Comparison of ENCODE assay signal across 11 cellular contexts in genomic region chr5:132525299-132525724, GRCh38. TPM values are rescaled to one million over a fixed set of nuclear protein-coding genes. Genes with fewer than 3 reads are reported as not detected.
DNase-seq lines count a peak whose midpoint lies in the region; ATAC-seq and TF ChIP-seq lines count a peak whose summit lies in the region.
"Had no signal": no experiment of that assay in that cellular context is flagged by ENCODE, and none has a peak within 500 bp of the region (broad histone marks: within the 10 kb centered on the region; RNA-seq: fewer than 3 reads in every experiment).

No MANE protein-coding gene starts in this region.

- DNase-seq in activated CD4-positive, alpha-beta T cell treated with anti-CD3 and anti-CD28 coated beads, Interleukin-2, amount 10 ng/mL, durations not matched to agents 24 days and 14 days, result peak; percentile 63
- DNase-seq in activated CD4-positive, alpha-beta T cell treated with anti-CD3 and anti-CD28 coated beads, Interleukin-2, amount 10 ng/mL, durations not matched to agents 7 days and 5 days, result no peak
- DNase-seq in iris pigment epithelial cell (ENCODE audit: low read depth) (peak; percentile 17), adrenal gland (no peak), NCI-H187 treated with DMSO at 0.1 percent for 48 hours (lab: John Stamatoyannopoulos, UW) (no peak), NCI-H1105 (lab: John Stamatoyannopoulos, UW) (no peak)
- DNase-seq: body of pancreas, NCI-H2107 had no signal

- no peaks in the 10 kb centered on the region for H3K9me3 ChIP-seq in adrenal gland (replicated peaks in 1 of 3)
- H3K9me3 ChIP-seq: body of pancreas had no signal

- POLR2A ChIA-PET in activated CD4-positive, alpha-beta T cell treated with anti-CD3 and anti-CD28 coated beads, Interleukin-2, amount 10 ng/mL, durations not matched to agents 7 days and 5 days (lab: Charles Lee), result no interaction called here

- H3K9me3 Mint-ChIP-seq in activated CD4-positive, alpha-beta T cell treated with anti-CD3 and anti-CD28 coated beads, Interleukin-2, amount 10 ng/mL, durations not matched to agents 24 days and 14 days, result peaks cover 4% of the 10 kb centered on the region
- H3K9me3 Mint-ChIP-seq in activated CD4-positive, alpha-beta T cell treated with anti-CD3 and anti-CD28 coated beads, Interleukin-2, amount 10 ng/mL, durations not matched to agents 7 days and 5 days, result peaks cover 4% of the 10 kb centered on the region

- no peaks in the 10 kb centered on the region for H3K36me3 ChIP-seq in adrenal gland (replicated peaks in 1 of 2)

- H3K27ac ChIP-seq in adrenal gland, result no peak overlapping the region
- H3K27ac ChIP-seq: body of pancreas had no signal

- ATAC-seq in GM21619 (IDR thresholded peaks at IDR 0.05; ENCODE audit: unreplicated experiment) (peak; percentile 79), HG03439 (IDR thresholded peaks at IDR 0.05; ENCODE audit: unreplicated experiment) (peak; percentile 64)
- ATAC-seq: body of pancreas had no signal

- peak overlapping the region; percentile 90 for H3K27ac Mint-ChIP-seq in activated CD4-positive, alpha-beta T cell treated with anti-CD3 and anti-CD28 coated beads, Interleukin-2, amount 10 ng/mL, durations not matched to agents 24 days and 14 days
- no peak overlapping the region for H3K27ac Mint-ChIP-seq in activated CD4-positive, alpha-beta T cell treated with anti-CD3 and anti-CD28 coated beads, Interleukin-2, amount 10 ng/mL, durations not matched to agents 7 days and 5 days
- H3K27ac Mint-ChIP-seq: nephron had no signal

- H3K4me3 ChIP-seq in adrenal gland, result no peak overlapping the region
- H3K4me3 ChIP-seq: body of pancreas had no signal

- H3K4me1 ChIP-seq in adrenal gland (replicated peaks in 1 of 2), result no peaks in the 10 kb centered on the region
- H3K4me1 ChIP-seq: body of pancreas had no signal

- H3K27me3 ChIP-seq in adrenal gland, result no peaks in the 10 kb centered on the region
- H3K27me3 ChIP-seq: body of pancreas had no signal

- CTCF ChIA-PET in activated CD4-positive, alpha-beta T cell treated with anti-CD3 and anti-CD28 coated beads, Interleukin-2, amount 10 ng/mL, durations not matched to agents 7 days and 5 days (lab: Charles Lee), result interaction anchor here (0.7 to 3.3 kb wide), 8 partner anchors 12 to 306 kb away, joined by 3 to 14 read pairs (median 4); partner anchors contain the start of gene SHROOM1

- no peak for TF ChIP-seq POLR2A in adrenal gland (IDR thresholded peaks at IDR 0.05)

- H3K4me3 Mint-ChIP-seq in activated CD4-positive, alpha-beta T cell treated with anti-CD3 and anti-CD28 coated beads, Interleukin-2, amount 10 ng/mL, durations not matched to agents 24 days and 14 days, result peak overlapping the region; percentile 52
- H3K4me3 Mint-ChIP-seq in activated CD4-positive, alpha-beta T cell treated with anti-CD3 and anti-CD28 coated beads, Interleukin-2, amount 10 ng/mL, durations not matched to agents 7 days and 5 days, result no peak overlapping the region
- H3K4me3 Mint-ChIP-seq: nephron had no signal

- intact Hi-C loops in activated CD4-positive, alpha-beta T cell treated with anti-CD3 and anti-CD28 coated beads, Interleukin-2, amount 10 ng/mL, durations not matched to agents 24 days and 14 days (cut with micrococcal nuclease), result loop anchor here (1.0 to 5.0 kb wide), 7 partner anchors 32 to 277 kb away; partner anchors contain the start of genes IRF1 and KIF3A
- intact Hi-C loops in adrenal gland (cut with DNase I), result loop anchor here in 1 of 2 donors (5.0 kb wide), 1 partner anchor 297 kb away; no protein-coding TSS in a partner anchor

- TF ChIP-seq CTCF in adrenal gland (IDR thresholded peaks at IDR 0.05), result no peak

- peaks cover 49% of the 10 kb centered on the region for H3K4me1 Mint-ChIP-seq in activated CD4-positive, alpha-beta T cell treated with anti-CD3 and anti-CD28 coated beads, Interleukin-2, amount 10 ng/mL, durations not matched to agents 24 days and 14 days
- H3K4me1 Mint-ChIP-seq in activated CD4-positive, alpha-beta T cell treated with anti-CD3 and anti-CD28 coated beads, Interleukin-2, amount 10 ng/mL, durations not matched to agents 7 days and 5 days, result peaks cover 38% of the 10 kb centered on the region
- H3K4me1 Mint-ChIP-seq: nephron had no signal

- no peaks in the 10 kb centered on the region for H3K27me3 Mint-ChIP-seq in activated CD4-positive, alpha-beta T cell treated with anti-CD3 and anti-CD28 coated beads, Interleukin-2, amount 10 ng/mL, durations not matched to agents 24 days and 14 days
- peaks cover 10% of the 10 kb centered on the region for H3K27me3 Mint-ChIP-seq in activated CD4-positive, alpha-beta T cell treated with anti-CD3 and anti-CD28 coated beads, Interleukin-2, amount 10 ng/mL, durations not matched to agents 7 days and 5 days

- H3K36me3 Mint-ChIP-seq in activated CD4-positive, alpha-beta T cell treated with anti-CD3 and anti-CD28 coated beads, Interleukin-2, amount 10 ng/mL, durations not matched to agents 24 days and 14 days (ENCODE audit: low read depth), result peaks cover 5% of the 10 kb centered on the region
- peaks cover 3% of the 10 kb centered on the region for H3K36me3 Mint-ChIP-seq in activated CD4-positive, alpha-beta T cell treated with anti-CD3 and anti-CD28 coated beads, Interleukin-2, amount 10 ng/mL, durations not matched to agents 7 days and 5 days (ENCODE audit: low read depth)

RNA-seq across cellular contexts. Expression of gene IL5, which starts 18.0 kb away (rescaled TPM):
- 7.0 and 7.1 TPM in 2 replicates for total RNA-seq in activated CD4-positive, alpha-beta T cell treated with anti-CD3 and anti-CD28 coated beads, Interleukin-2, amount 10 ng/mL, durations not matched to agents 24 days and 14 days
- under 1 TPM; 0.25 to 0.33 TPM for total RNA-seq in activated CD4-positive, alpha-beta T cell treated with anti-CD3 and anti-CD28 coated beads, Interleukin-2, amount 10 ng/mL, durations not matched to agents 7 days and 5 days
- not detected for total RNA-seq in adrenal gland
- polyA plus RNA-seq in adrenal gland, result not detected
- total RNA-seq: body of pancreas had no signal

RNA-seq across cellular contexts. Expression of gene RAD50, which starts 31.5 kb away (rescaled TPM):
- total RNA-seq in activated CD4-positive, alpha-beta T cell treated with anti-CD3 and anti-CD28 coated beads, Interleukin-2, amount 10 ng/mL, durations not matched to agents 24 days and 14 days, result 37.4 and 39.5 TPM in 2 replicates
- total RNA-seq in activated CD4-positive, alpha-beta T cell treated with anti-CD3 and anti-CD28 coated beads, Interleukin-2, amount 10 ng/mL, durations not matched to agents 7 days and 5 days, result 10 to 100 TPM; 33.3 to 38.5 TPM
- 10 to 100 TPM; 18.7 to 41.6 (median 28.7) TPM for total RNA-seq in adrenal gland
- polyA plus RNA-seq in adrenal gland, result 10 to 100 TPM in 1 of 3 donors, 1 to 10 TPM in 2; 5.4 to 39.6 (median 9.0) TPM

RNA-seq across cellular contexts. Expression of gene IRF1, which starts 34.7 kb away (rescaled TPM):
- 167 and 181 TPM in 2 replicates for total RNA-seq in activated CD4-positive, alpha-beta T cell treated with anti-CD3 and anti-CD28 coated beads, Interleukin-2, amount 10 ng/mL, durations not matched to agents 24 days and 14 days
- 100 to 1,000 TPM; 289 to 302 TPM for total RNA-seq in activated CD4-positive, alpha-beta T cell treated with anti-CD3 and anti-CD28 coated beads, Interleukin-2, amount 10 ng/mL, durations not matched to agents 7 days and 5 days
- total RNA-seq in adrenal gland, result 100 to 1,000 TPM in 1 of 8 donors, 10 to 100 TPM in 7; 12.0 to 116 (median 25.5) TPM
- 10 to 100 TPM in 2 of 3 donors, 1 to 10 TPM in 1; 9.0 to 20.0 (median 10.7) TPM for polyA plus RNA-seq in adrenal gland

Comparison
In these comparisons a context has a peak if more than half of its experiments do, and no peak if none do; other contexts are left out.
1. DNase-seq: peak in activated CD4-positive, alpha-beta T cell treated with anti-CD3 and anti-CD28 coated beads, Interleukin-2, amount 10 ng/mL, durations not matched to agents 24 days and 14 days (single experiment) and iris pigment epithelial cell (single experiment); none in activated CD4-positive, alpha-beta T cell treated with anti-CD3 and anti-CD28 coated beads, Interleukin-2, amount 10 ng/mL, durations not matched to agents 7 days and 5 days (single experiment), adrenal gland (0 of 7), NCI-H187 treated with DMSO at 0.1 percent for 48 hours (single experiment) and NCI-H1105 (single experiment).